In the genomic region with DNA sequence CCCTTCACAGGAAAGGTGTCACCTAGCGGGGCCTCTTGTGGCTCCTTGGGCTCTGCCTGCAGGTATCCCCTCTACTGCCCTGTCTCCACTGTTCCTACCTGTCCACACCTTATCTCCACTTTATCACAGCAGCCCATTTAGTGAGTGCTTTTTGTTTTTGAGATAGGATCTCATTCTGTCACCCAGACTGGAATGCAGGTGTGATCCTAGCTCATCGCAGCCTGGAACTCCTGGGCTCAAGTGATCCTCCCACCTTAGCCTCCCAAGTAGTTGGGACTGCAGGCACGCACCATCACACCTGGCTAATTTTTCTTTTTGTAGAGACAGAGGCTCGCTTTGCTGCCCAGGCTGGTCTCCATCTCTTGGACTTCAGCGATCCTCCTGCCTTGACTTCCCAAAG, we compare ENCODE assay signal across 19 cellular contexts.
"Had no signal": no experiment of that assay in that cellular context is flagged by ENCODE, and none has a peak within 500 bp of the region (broad histone marks: within the 10 kb centered on the region; RNA-seq: fewer than 3 reads in every experiment).

No MANE protein-coding gene starts in this region.

- H3K27ac ChIP-seq: cardiac muscle cell, esophagus muscularis mucosa, hepatocyte, thyroid gland, VCaP had no signal

- H3K27me3 ChIP-seq: cardiac muscle cell, esophagus muscularis mucosa, hepatocyte, thyroid gland had no signal

- H3K27me3 Mint-ChIP-seq: activated naive CD4-positive, alpha-beta T cell treated with anti-CD3 and anti-CD28 coated beads, Interleukin-2, amount 10 ng/mL, durations not matched to agents 7 days and 5 days; dendritic cell treated with granulocyte-macrophage colony-stimulating factor and Interleukin-4, amounts not matched to agents 40 ng/mL and 50 ng/mL, for 4 days had no signal

- H3K4me2 ChIP-seq: hepatocyte had no signal

- ATAC-seq: left colon had no signal

- H3K36me3 Mint-ChIP-seq: activated naive CD4-positive, alpha-beta T cell treated with anti-CD3 and anti-CD28 coated beads, Interleukin-2, amount 10 ng/mL, durations not matched to agents 7 days and 5 days had no signal

- H3K36me3 ChIP-seq: cardiac muscle cell, esophagus muscularis mucosa, thyroid gland had no signal

- H3K79me2 ChIP-seq: hepatocyte had no signal

- H3K27ac Mint-ChIP-seq: dendritic cell treated with granulocyte-macrophage colony-stimulating factor and Interleukin-4, amounts not matched to agents 40 ng/mL and 50 ng/mL, for 4 days; nephron progenitor cell; T-helper 1 cell treated with Interleukin-12 subunit alpha and Interleukin-12 subunit beta and Interleukin-4 antibody, amounts not matched to agents 30 μg/mL and 1 μg/mL, for 36 hours had no signal

- H2AFZ ChIP-seq: hepatocyte had no signal

- H3K9me3 ChIP-seq: esophagus muscularis mucosa, thyroid gland had no signal

- H3K4me3 ChIP-seq: cardiac muscle cell, esophagus muscularis mucosa, hepatocyte, lung, thyroid gland had no signal

- H3K4me3 Mint-ChIP-seq: activated naive CD4-positive, alpha-beta T cell treated with anti-CD3 and anti-CD28 coated beads, Interleukin-2, amount 10 ng/mL, durations not matched to agents 7 days and 5 days; dendritic cell treated with granulocyte-macrophage colony-stimulating factor and Interleukin-4, amounts not matched to agents 40 ng/mL and 50 ng/mL, for 4 days; nephron progenitor cell; T-helper 1 cell treated with Interleukin-12 subunit alpha and Interleukin-12 subunit beta and Interleukin-4 antibody, amounts not matched to agents 30 μg/mL and 1 μg/mL, for 36 hours had no signal

- H3K9me3 Mint-ChIP-seq: activated naive CD4-positive, alpha-beta T cell treated with anti-CD3 and anti-CD28 coated beads, Interleukin-2, amount 10 ng/mL, durations not matched to agents 7 days and 5 days; dendritic cell treated with granulocyte-macrophage colony-stimulating factor and Interleukin-4, amounts not matched to agents 40 ng/mL and 50 ng/mL, for 4 days; nephron progenitor cell; T-helper 1 cell treated with Interleukin-12 subunit alpha and Interleukin-12 subunit beta and Interleukin-4 antibody, amounts not matched to agents 30 μg/mL and 1 μg/mL, for 36 hours had no signal

- DNase-seq: activated CD4-positive, alpha-beta T cell treated with anti-CD3 and anti-CD28 coated beads, Interleukin-2, amount 50 U/mL, for 48 hours; activated CD8-positive, alpha-beta memory T cell treated with anti-CD3 and anti-CD28 coated beads, Interleukin-2, amount 50 U/mL, for 48 hours; activated effector memory CD4-positive, alpha-beta T cell treated with Interleukin-2 at 50 U/mL for 16 hours; activated naive CD4-positive, alpha-beta T cell treated with anti-CD3 and anti-CD28 coated beads, Interleukin-2, amount 10 ng/mL, durations not matched to agents 7 days and 5 days; activated T-cell treated with anti-CD3 and anti-CD28 coated beads, Interleukin-2, amount 50 U/mL, for 48 hours; effector CD8-positive, alpha-beta T cell; left colon; midbrain; nephron progenitor cell; nucleus accumbens; stimulated activated naive CD4-positive, alpha-beta T cell treated with Interleukin-2 at 50 U/mL for 16 hours; thyroid gland had no signal
